8 cellular contexts compared by ENCODE assay signal in genomic region chr15:66502491-66502890, GRCh38. TPM values are rescaled to one million over a fixed set of nuclear protein-coding genes. Genes with fewer than 3 reads are reported as not detected.
DNase-seq lines count a peak whose midpoint lies in the region; ATAC-seq and TF ChIP-seq lines count a peak whose summit lies in the region.

No MANE protein-coding gene starts in this region.

- H3K9me3 ChIP-seq in CD4-positive, alpha-beta memory T cell (ENCODE audit: control insufficient read depth in 1 of 2, low read length in 2 of 2), result no peaks in the 10 kb centered on the region
- H3K9me3 ChIP-seq in transverse colon, result no peaks in the 10 kb centered on the region

- no peak for ATAC-seq in naive thymus-derived CD8-positive, alpha-beta T cell
- no peak for ATAC-seq in HG02938 (IDR thresholded peaks at IDR 0.05; ENCODE audit: unreplicated experiment)

- H3K27ac ChIP-seq in CD4-positive, alpha-beta memory T cell (ENCODE audit: low read depth, low read length), result peak overlapping the region; percentile 89
- H3K27ac ChIP-seq in KMS-11 (peak overlapping the region; percentile 96; the same call in 1 of the 2 replicates), transverse colon (no peak overlapping the region)

- H3K36me3 Mint-ChIP-seq in CD4-positive, alpha-beta memory T cell, result peaks cover 43 to 81% of the 10 kb centered on the region in 2 donors
- peaks cover 7 to 65% (median 28%) of the 10 kb centered on the region in 3 donors for H3K36me3 Mint-ChIP-seq in naive thymus-derived CD8-positive, alpha-beta T cell

- peaks cover 46% of the 10 kb centered on the region for H3K4me1 ChIP-seq in CD4-positive, alpha-beta memory T cell (ENCODE audit: insufficient read depth, low read length)
- peaks cover 65% of the 10 kb centered on the region for H3K4me1 ChIP-seq in KMS-11 (ENCODE audit: low read depth, poor library complexity, severe bottlenecking)
- H3K4me1 ChIP-seq in transverse colon, result peaks cover 14 to 39% (median 22%) of the 10 kb centered on the region in 4 donors

- peaks cover 38 to 85% (median 55%) of the 10 kb centered on the region in 4 donors for H3K4me1 Mint-ChIP-seq in CD4-positive, alpha-beta memory T cell
- peaks cover 19 to 63% (median 61%) of the 10 kb centered on the region in 4 donors for H3K4me1 Mint-ChIP-seq in naive thymus-derived CD8-positive, alpha-beta T cell

- intact Hi-C loops in CD4-positive, alpha-beta memory T cell (cut with micrococcal nuclease), result loop anchor here (10.0 kb wide), 1 partner anchor 1198 kb away; the partner anchor contains the start of gene RNU5B-1
- intact Hi-C loops in transverse colon (cut with DNase I; ENCODE audit: low total_unique reads), result no loop called here

- H3K4me2 ChIP-seq in KMS-11, result peak overlapping the region; percentile 97

- H3K27ac Mint-ChIP-seq in CD4-positive, alpha-beta memory T cell, result peak overlapping the region; percentile 81 to 99 (median 98)
- peak overlapping the region in 8 of 10 donors; percentile 39 to 100 (median 77) for H3K27ac Mint-ChIP-seq in naive thymus-derived CD8-positive, alpha-beta T cell

- peaks cover 0 to 3% (median 0%) of the 10 kb centered on the region in 8 donors for H3K9me3 Mint-ChIP-seq in CD4-positive, alpha-beta memory T cell
- no peaks in the 10 kb centered on the region for H3K9me3 Mint-ChIP-seq in naive thymus-derived CD8-positive, alpha-beta T cell

- 63 to 92% methylated on average over 9 to 10 of the region's 10 CpGs for WGBS in transverse colon (ENCODE audit: low coverage in 1 of 2), 2 donors

- H3K36me3 ChIP-seq in CD4-positive, alpha-beta memory T cell (ENCODE audit: insufficient read depth, low read length), result peaks cover 56% of the 10 kb centered on the region
- peaks cover 36% of the 10 kb centered on the region for H3K36me3 ChIP-seq in KMS-11 (ENCODE audit: insufficient read depth)
- H3K36me3 ChIP-seq in transverse colon, result peaks cover 0 to 44% (median 21%) of the 10 kb centered on the region in 4 donors

- no peaks in the 10 kb centered on the region for H3K27me3 ChIP-seq in CD4-positive, alpha-beta memory T cell (ENCODE audit: insufficient read depth, low read length)
- H3K27me3 ChIP-seq in KMS-11 (ENCODE audit: insufficient read depth, low read depth), result no peaks in the 10 kb centered on the region
- no peaks in the 10 kb centered on the region for H3K27me3 ChIP-seq in transverse colon

- no peak for TF ChIP-seq EP300 in transverse colon (IDR thresholded peaks at IDR 0.05; ENCODE audit: low read depth)

- DNase-seq in CD4-positive, alpha-beta memory T cell, result no peak
- DNase-seq in cerebellar cortex (ENCODE audit: low spot score), result peak; percentile 53
- DNase-seq in naive thymus-derived CD8-positive, alpha-beta T cell, result no peak
- no peak for DNase-seq in SHP77 (lab: John Stamatoyannopoulos, UW)
- no peak for DNase-seq in GOT3 (lab: John Stamatoyannopoulos, UW)
- no peak for DNase-seq in transverse colon

- peak overlapping the region; percentile 98 to 100 (median 100) for H3K4me3 Mint-ChIP-seq in CD4-positive, alpha-beta memory T cell
- peak overlapping the region; percentile 78 to 100 (median 100) for H3K4me3 Mint-ChIP-seq in naive thymus-derived CD8-positive, alpha-beta T cell

- peaks cover 73% of the 10 kb centered on the region for H3K79me2 ChIP-seq in KMS-11 (ENCODE audit: insufficient read depth, low read depth)

- CTCF ChIA-PET in CD4-positive, alpha-beta memory T cell (lab: Charles Lee; ENCODE audit: partially characterized antibody), result interaction anchor here (3.4 kb wide), 1 partner anchor 116 kb away, joined by 25 read pairs; the partner anchor contains the start of gene MAP2K1

- POLR2A ChIA-PET in CD4-positive, alpha-beta memory T cell (lab: Charles Lee; ENCODE audit: partially characterized antibody), result interaction anchor here (0.5 to 3.7 kb wide), 5 partner anchors 7 to 208 kb away, joined by 3 to 44 read pairs (median 3); partner anchors contain the start of genes DIS3L and MAP2K1
- POLR2A ChIA-PET in naive thymus-derived CD8-positive, alpha-beta T cell (lab: Charles Lee), result interaction anchor here (1.1 kb wide), 1 partner anchor 209 kb away, joined by 3 read pairs; the partner anchor contains the start of gene DIS3L

- H2AFZ ChIP-seq in KMS-11 (ENCODE audit: low read depth), result no peak overlapping the region

- in situ Hi-C loops in transverse colon (cut with MboI; ENCODE audit: low pct_ligation_motif_present in 1 of 4, low pct_unique_long_range_greater_than_20kb in 1 of 4, low sequenced_read_pairs in 3 of 4), result no loop called here

- H4K20me1 ChIP-seq in KMS-11 (ENCODE audit: insufficient read depth), result peaks cover 13% of the 10 kb centered on the region

- no peaks in the 10 kb centered on the region for H3K27me3 Mint-ChIP-seq in CD4-positive, alpha-beta memory T cell
- H3K27me3 Mint-ChIP-seq in naive thymus-derived CD8-positive, alpha-beta T cell, result no peaks in the 10 kb centered on the region

- TF ChIP-seq CTCF in KMS-11 (conservative IDR thresholded peaks at IDR 0.05; ENCODE audit: low read depth, low read length), result no peak
- no peak for TF ChIP-seq CTCF in transverse colon (IDR thresholded peaks at IDR 0.05)

- TF ChIP-seq POLR2A in transverse colon (IDR thresholded peaks at IDR 0.05), result no peak

- peak overlapping the region in 1 of 2 donors; percentile 86 for H3K4me3 ChIP-seq in CD4-positive, alpha-beta memory T cell (ENCODE audit: low read length in 2 of 2)
- no peak overlapping the region for H3K4me3 ChIP-seq in KMS-11 (IDR thresholded peaks at IDR 0.05; ENCODE audit: insufficient read depth, low read depth, low read length)
- peak overlapping the region in 1 of 4 donors; percentile 84 for H3K4me3 ChIP-seq in transverse colon

- peak overlapping the region; percentile 98; the same call in 1 of the 2 replicates for H3K9ac ChIP-seq in KMS-11

RNA-seq across cellular contexts. Expression of gene RPL4, which starts 2.2 kb away (rescaled TPM):
- total RNA-seq in CD4-positive, alpha-beta memory T cell, result 1,000 to 10,000 TPM; 3,820 to 4,004 TPM
- 1,000 to 10,000 TPM; 1,070 to 1,459 TPM for polyA plus RNA-seq in CD4-positive, alpha-beta memory T cell
- 1,000 to 10,000 TPM; 3,846 to 3,880 TPM for total RNA-seq in naive thymus-derived CD8-positive, alpha-beta T cell
- 1,000 to 10,000 TPM; 1,518 to 1,766 (median 1,686) TPM for polyA plus RNA-seq in naive thymus-derived CD8-positive, alpha-beta T cell
- 1,000 to 10,000 TPM; 1,084 to 1,586 (median 1,392) TPM for total RNA-seq in transverse colon

RNA-seq across cellular contexts. Expression of gene ZWILCH, which starts 2.6 kb away (rescaled TPM):
- total RNA-seq in CD4-positive, alpha-beta memory T cell, result 1 to 10 TPM; 5.1 to 6.5 TPM
- 1 to 10 TPM; 6.2 to 7.2 TPM for polyA plus RNA-seq in CD4-positive, alpha-beta memory T cell
- total RNA-seq in naive thymus-derived CD8-positive, alpha-beta T cell, result 10 to 100 TPM in 1 of 2 experiments, 1 to 10 TPM in 1; 7.2 to 12.8 TPM
- polyA plus RNA-seq in naive thymus-derived CD8-positive, alpha-beta T cell, result 1 to 10 TPM; 5.9 to 6.7 (median 6.4) TPM
- total RNA-seq in transverse colon, result 1 to 10 TPM; 1.9 to 6.8 (median 4.4) TPM

RNA-seq across cellular contexts. Expression of gene SNAPC5, which starts 4.9 kb away (rescaled TPM):
- 10 to 100 TPM; 32.5 to 36.6 TPM for total RNA-seq in CD4-positive, alpha-beta memory T cell
- 10 to 100 TPM; 58.2 to 76.1 TPM for polyA plus RNA-seq in CD4-positive, alpha-beta memory T cell
- 10 to 100 TPM; 42.0 to 49.3 TPM for total RNA-seq in naive thymus-derived CD8-positive, alpha-beta T cell
- polyA plus RNA-seq in naive thymus-derived CD8-positive, alpha-beta T cell, result 10 to 100 TPM; 60.4 to 76.0 (median 69.6) TPM
- 10 to 100 TPM in 3 of 4 donors, 1 to 10 TPM in 1; 2.6 to 64.0 (median 32.1) TPM for total RNA-seq in transverse colon

Comparison
In these comparisons a context has a peak if more than half of its experiments do, and no peak if none do; other contexts are left out.
1. H3K27ac ChIP-seq: peak in CD4-positive, alpha-beta memory T cell (single experiment) and KMS-11 (single experiment); none in transverse colon (0 of 4).